11 cellular contexts compared by ENCODE assay signal in genomic region chr22:39706406-39707150, GRCh38.
"Had no signal": no experiment of that assay in that cellular context is flagged by ENCODE, and none has a peak within 500 bp of the region (broad histone marks: within the 10 kb centered on the region; RNA-seq: fewer than 3 reads in every experiment).

No MANE protein-coding gene starts in this region.

- H3K4me3 Mint-ChIP-seq: activated CD4-positive, alpha-beta T cell treated with anti-CD3 and anti-CD28 coated beads, Interleukin-2, amount 10 ng/mL, durations not matched to agents 24 days and 14 days; activated naive CD4-positive, alpha-beta T cell treated with anti-CD3 and anti-CD28 coated beads, Interleukin-2, amount 10 ng/mL, durations not matched to agents 7 days and 5 days had no signal

- H3K27ac Mint-ChIP-seq: activated CD4-positive, alpha-beta T cell treated with anti-CD3 and anti-CD28 coated beads, Interleukin-2, amount 10 ng/mL, durations not matched to agents 24 days and 14 days; activated naive CD4-positive, alpha-beta T cell treated with anti-CD3 and anti-CD28 coated beads, Interleukin-2, amount 10 ng/mL, durations not matched to agents 7 days and 5 days; activated T-helper 2 cell treated with anti-CD3 and anti-CD28 coated beads, Interferon-gamma antibody, Interleukin-2, Interleukin-4, amounts not matched to agents 10 μg/mL and 5 μg/mL and 100 μg/mL, durations not matched to agents 14 hours and 24 hours and 36 hours had no signal

- DNase-seq: activated CD4-positive, alpha-beta T cell treated with anti-CD3 and anti-CD28 coated beads, Interleukin-2, amount 10 ng/mL, durations not matched to agents 24 days and 14 days; activated naive CD4-positive, alpha-beta T cell treated with anti-CD3 and anti-CD28 coated beads, Interleukin-2, amount 10 ng/mL, durations not matched to agents 7 days and 5 days; central memory CD4-positive, alpha-beta T cell; effector CD4-positive, alpha-beta T cell; heart right ventricle; kidney; left ventricle myocardium superior; mesenchymal stem cell; T1000; thyroid gland had no signal

- H3K4me1 Mint-ChIP-seq: activated CD4-positive, alpha-beta T cell treated with anti-CD3 and anti-CD28 coated beads, Interleukin-2, amount 10 ng/mL, durations not matched to agents 24 days and 14 days; activated naive CD4-positive, alpha-beta T cell treated with anti-CD3 and anti-CD28 coated beads, Interleukin-2, amount 10 ng/mL, durations not matched to agents 7 days and 5 days had no signal

- H3K9me3 Mint-ChIP-seq: activated CD4-positive, alpha-beta T cell treated with anti-CD3 and anti-CD28 coated beads, Interleukin-2, amount 10 ng/mL, durations not matched to agents 24 days and 14 days; activated naive CD4-positive, alpha-beta T cell treated with anti-CD3 and anti-CD28 coated beads, Interleukin-2, amount 10 ng/mL, durations not matched to agents 7 days and 5 days; activated T-helper 2 cell treated with anti-CD3 and anti-CD28 coated beads, Interferon-gamma antibody, Interleukin-2, Interleukin-4, amounts not matched to agents 10 μg/mL and 5 μg/mL and 100 μg/mL, durations not matched to agents 14 hours and 24 hours and 36 hours had no signal

- H3K36me3 Mint-ChIP-seq: activated naive CD4-positive, alpha-beta T cell treated with anti-CD3 and anti-CD28 coated beads, Interleukin-2, amount 10 ng/mL, durations not matched to agents 7 days and 5 days had no signal

- ATAC-seq: left ventricle myocardium superior had no signal
